ENCODE assay signal across 8 cellular contexts in genomic region chr16:88568710-88569613, GRCh38. TPM values are rescaled to one million over a fixed set of nuclear protein-coding genes. Genes with fewer than 3 reads are reported as not detected.
DNase-seq lines count a peak whose midpoint lies in the region; ATAC-seq, FAIRE-seq and TF ChIP-seq lines count a peak whose summit lies in the region.

No MANE protein-coding gene starts in this region.

- no peak for TF ChIP-seq CTCF in kidney (IDR thresholded peaks at IDR 0.05; ENCODE audit: borderline replicate concordance, extremely low read depth, insufficient read depth)
- TF ChIP-seq CTCF in testis (IDR thresholded peaks at IDR 0.05), result no peak

- peaks cover 38% of the 10 kb centered on the region for H3K4me1 Mint-ChIP-seq in activated CD4-positive, alpha-beta T cell treated with anti-CD3 and anti-CD28 coated beads, Interleukin-2, amount 10 ng/mL, durations not matched to agents 7 days and 5 days
- H3K4me1 Mint-ChIP-seq in activated T-helper 2 cell treated with anti-CD3 and anti-CD28 coated beads, Interferon-gamma antibody, Interleukin-2, Interleukin-4, amounts not matched to agents 10 μg/mL and 5 μg/mL and 100 μg/mL, durations not matched to agents 14 hours and 24 hours and 36 hours (ENCODE audit: low read depth), result peaks cover 27% of the 10 kb centered on the region

- H3K4me3 Mint-ChIP-seq in activated CD4-positive, alpha-beta T cell treated with anti-CD3 and anti-CD28 coated beads, Interleukin-2, amount 10 ng/mL, durations not matched to agents 7 days and 5 days, result peak overlapping the region; percentile 80
- peak overlapping the region; percentile 89 for H3K4me3 Mint-ChIP-seq in activated T-helper 2 cell treated with anti-CD3 and anti-CD28 coated beads, Interferon-gamma antibody, Interleukin-2, Interleukin-4, amounts not matched to agents 10 μg/mL and 5 μg/mL and 100 μg/mL, durations not matched to agents 14 hours and 24 hours and 36 hours (ENCODE audit: low read depth)

- no peaks in the 10 kb centered on the region for H3K27me3 Mint-ChIP-seq in activated CD4-positive, alpha-beta T cell treated with anti-CD3 and anti-CD28 coated beads, Interleukin-2, amount 10 ng/mL, durations not matched to agents 7 days and 5 days
- H3K27me3 Mint-ChIP-seq in activated T-helper 2 cell treated with anti-CD3 and anti-CD28 coated beads, Interferon-gamma antibody, Interleukin-2, Interleukin-4, amounts not matched to agents 10 μg/mL and 5 μg/mL and 100 μg/mL, durations not matched to agents 14 hours and 24 hours and 36 hours (ENCODE audit: low read depth), result no peaks in the 10 kb centered on the region

- H3K27ac Mint-ChIP-seq in activated CD4-positive, alpha-beta T cell treated with anti-CD3 and anti-CD28 coated beads, Interleukin-2, amount 10 ng/mL, durations not matched to agents 7 days and 5 days, result peak overlapping the region; percentile 82
- peak overlapping the region; percentile 87 for H3K27ac Mint-ChIP-seq in activated T-helper 2 cell treated with anti-CD3 and anti-CD28 coated beads, Interferon-gamma antibody, Interleukin-2, Interleukin-4, amounts not matched to agents 10 μg/mL and 5 μg/mL and 100 μg/mL, durations not matched to agents 14 hours and 24 hours and 36 hours

- H3K27ac ChIP-seq in kidney (ENCODE audit: low read depth in 2 of 2, low read length in 2 of 2) (no peak overlapping the region), testis (peak overlapping the region; percentile 2 to 16)

- H3K9me3 ChIP-seq in kidney (ENCODE audit: control insufficient read depth in 1 of 2, low read length in 2 of 2) (no peaks in the 10 kb centered on the region), testis (no peaks in the 10 kb centered on the region)

- H3K36me3 Mint-ChIP-seq in activated CD4-positive, alpha-beta T cell treated with anti-CD3 and anti-CD28 coated beads, Interleukin-2, amount 10 ng/mL, durations not matched to agents 7 days and 5 days (ENCODE audit: low read depth), result peaks cover 12% of the 10 kb centered on the region
- H3K36me3 Mint-ChIP-seq in activated T-helper 2 cell treated with anti-CD3 and anti-CD28 coated beads, Interferon-gamma antibody, Interleukin-2, Interleukin-4, amounts not matched to agents 10 μg/mL and 5 μg/mL and 100 μg/mL, durations not matched to agents 14 hours and 24 hours and 36 hours (ENCODE audit: low read depth), result peaks cover 23% of the 10 kb centered on the region

- 72 to 86% methylated on average over 18 of the region's 18 CpGs for WGBS in testis, 2 donors

- intact Hi-C loops in activated T-helper 2 cell treated with anti-CD3 and anti-CD28 coated beads, Interferon-gamma antibody, Interleukin-2, Interleukin-4, amounts not matched to agents 10 μg/mL and 5 μg/mL and 100 μg/mL, durations not matched to agents 14 hours and 24 hours and 36 hours (cut with micrococcal nuclease), result no loop called here
- intact Hi-C loops in kidney (cut with DNase I), result no loop called here
- intact Hi-C loops in testis (cut with DNase I; ENCODE audit: low total_unique reads), result loop anchor here (10.0 kb wide), 1 partner anchor 124 kb away; no protein-coding TSS in a partner anchor

- no peak for DNase-seq in activated CD4-positive, alpha-beta T cell treated with anti-CD3 and anti-CD28 coated beads, Interleukin-2, amount 10 ng/mL, durations not matched to agents 7 days and 5 days
- no peak for DNase-seq in activated CD4-positive, alpha-beta T cell treated with anti-CD3 and anti-CD28 coated beads, Interleukin-2, amount 50 U/mL, for 1 hour
- DNase-seq in activated T-helper 2 cell treated with anti-CD3 and anti-CD28 coated beads, Interferon-gamma antibody, Interleukin-2, Interleukin-4, amounts not matched to agents 10 μg/mL and 5 μg/mL and 100 μg/mL, durations not matched to agents 14 hours and 24 hours and 36 hours (ENCODE audit: low spot score), result no peak
- no peak for DNase-seq in kidney
- DNase-seq in testis, result no peak
- DNase-seq in activated CD4-positive, CD25-positive, alpha-beta regulatory T cell treated with anti-CD3 and anti-CD28 coated beads, Interleukin-2, amount 50 U/mL, for 72 hours, result no peak
- DNase-seq in NCI-H146 (lab: John Stamatoyannopoulos, UW), result no peak

- H3K4me3 ChIP-seq in kidney (ENCODE audit: low read length in 2 of 2) (peak overlapping the region; percentile 64 to 82), testis (peak overlapping the region; percentile 65 to 87)

- no peak for ATAC-seq in GM19463 (IDR thresholded peaks at IDR 0.05; ENCODE audit: unreplicated experiment)

- H3K4me1 ChIP-seq in kidney (ENCODE audit: control insufficient read depth in 1 of 2, insufficient read depth in 1 of 2, low read depth in 1 of 2, low read length in 2 of 2) (peaks cover 4 to 13% of the 10 kb centered on the region in 2 donors), testis (peaks cover 5% of the 10 kb centered on the region)

- CTCF ChIA-PET in activated CD4-positive, alpha-beta T cell treated with anti-CD3 and anti-CD28 coated beads, Interleukin-2, amount 10 ng/mL, durations not matched to agents 7 days and 5 days (lab: Charles Lee), result interaction anchor here (1.0 kb wide), 1 partner anchor 15 kb away, joined by 4 read pairs; no protein-coding TSS in a partner anchor

- peaks cover 0 to 3% of the 10 kb centered on the region in 2 donors for H3K36me3 ChIP-seq in kidney (ENCODE audit: control insufficient read depth in 1 of 2, insufficient read depth in 2 of 2, low read length in 2 of 2)
- no peaks in the 10 kb centered on the region for H3K36me3 ChIP-seq in testis (ENCODE audit: low read depth, missing control alignments)

- no peak for TF ChIP-seq POLR2A in testis (IDR thresholded peaks at IDR 0.05)

- H3K9ac ChIP-seq in kidney (ENCODE audit: low read length in 2 of 2), result peak overlapping the region in 1 of 2 donors; percentile 74

- POLR2A ChIA-PET in activated CD4-positive, alpha-beta T cell treated with anti-CD3 and anti-CD28 coated beads, Interleukin-2, amount 10 ng/mL, durations not matched to agents 7 days and 5 days (lab: Charles Lee), result no interaction called here

- H3K9me3 Mint-ChIP-seq in activated CD4-positive, alpha-beta T cell treated with anti-CD3 and anti-CD28 coated beads, Interleukin-2, amount 10 ng/mL, durations not matched to agents 7 days and 5 days, result no peaks in the 10 kb centered on the region
- H3K9me3 Mint-ChIP-seq in activated T-helper 2 cell treated with anti-CD3 and anti-CD28 coated beads, Interferon-gamma antibody, Interleukin-2, Interleukin-4, amounts not matched to agents 10 μg/mL and 5 μg/mL and 100 μg/mL, durations not matched to agents 14 hours and 24 hours and 36 hours, result no peaks in the 10 kb centered on the region

- FAIRE-seq in kidney (lab: Jason Lieb, UNC), result no peak

- no peaks in the 10 kb centered on the region for H3K27me3 ChIP-seq in testis

RNA-seq across cellular contexts. Expression of gene ZC3H18, which starts 1.2 kb away (rescaled TPM):
- 10 to 100 TPM; 77.1 to 87.0 TPM for total RNA-seq in activated CD4-positive, alpha-beta T cell treated with anti-CD3 and anti-CD28 coated beads, Interleukin-2, amount 10 ng/mL, durations not matched to agents 7 days and 5 days
- 93.9 and 101 TPM in 2 replicates for total RNA-seq in activated T-helper 2 cell treated with anti-CD3 and anti-CD28 coated beads, Interferon-gamma antibody, Interleukin-2, Interleukin-4, amounts not matched to agents 10 μg/mL and 5 μg/mL and 100 μg/mL, durations not matched to agents 14 hours and 24 hours and 36 hours
- total RNA-seq in kidney (38.2 TPM), testis (10 to 100 TPM; 53.8 to 63.7 TPM)
- polyA plus RNA-seq in kidney (ENCODE audit: insufficient read depth, low read depth, low replicate concordance) (11.4 TPM), testis (ENCODE audit: insufficient read depth, low read depth, low replicate concordance) (59.6 TPM)

Comparison
In these comparisons a context has a peak if more than half of its experiments do, and no peak if none do; other contexts are left out.
1. H3K27ac ChIP-seq: peak in testis (2 of 2); none in kidney (0 of 2).